ENCODE assay signal across 27 cellular contexts in genomic region chr7:77576856-77577255, GRCh38.
"Had no signal": no experiment of that assay in that cellular context is flagged by ENCODE, and none has a peak within 500 bp of the region (broad histone marks: within the 10 kb centered on the region; RNA-seq: fewer than 3 reads in every experiment).

No MANE protein-coding gene starts in this region.

- DNase-seq: activated CD4-positive, alpha-beta T cell treated with anti-CD3 and anti-CD28 coated beads for 48 hours; activated CD4-positive, alpha-beta T cell treated with anti-CD3 and anti-CD28 coated beads, Interleukin-2, amount 50 U/mL, for 4 hours; activated CD4-positive, CD25-positive, alpha-beta regulatory T cell treated with anti-CD3 and anti-CD28 coated beads, Interleukin-2, amount 50 U/mL, for 72 hours; activated CD8-positive, alpha-beta memory T cell treated with anti-CD3 and anti-CD28 coated beads, Interleukin-2, amount 50 U/mL, for 48 hours; activated CD8-positive, alpha-beta T cell treated with anti-CD3 and anti-CD28 coated beads, Interleukin-2, amount 10 ng/mL, durations not matched to agents 7 days and 5 days; activated naive CD4-positive, alpha-beta T cell treated with anti-CD3 and anti-CD28 coated beads, Interleukin-2, amount 50 U/mL, for 16 hours; activated naive CD8-positive, alpha-beta T cell treated with anti-CD3 and anti-CD28 coated beads, Interleukin-2, amount 10 ng/mL, durations not matched to agents 7 days and 5 days; activated T-cell treated with anti-CD3 and anti-CD28 coated beads, Interleukin-2, amount 50 U/mL, for 1 hour; adrenal gland; anterior cingulate cortex; caudate nucleus; KG1; MV-4-11; NCI-H1092 treated with DMSO at 0.1 percent for 48 hours; NCI-H1417 treated with DMSO at 0.1 percent for 48 hours; NCI-H1694; NCI-H2029; NCI-H2107; NCI-H2171 treated with DMSO at 0.1 percent for 48 hours; NCI-H345; NCI-H510A; NCI-H526 treated with DMSO at 0.1 percent for 48 hours; NCI-H82; RPMI8226; T-cell had no signal

- ATAC-seq: activated CD8-positive, alpha-beta T cell treated with anti-CD3 and anti-CD28 coated beads, Interleukin-2, amount 10 ng/mL, durations not matched to agents 7 days and 5 days; Right ventricle myocardium inferior; T-cell had no signal

- H3K4me3 Mint-ChIP-seq: activated CD8-positive, alpha-beta T cell treated with anti-CD3 and anti-CD28 coated beads, Interleukin-2, amount 10 ng/mL, durations not matched to agents 7 days and 5 days; activated naive CD8-positive, alpha-beta T cell treated with anti-CD3 and anti-CD28 coated beads, Interleukin-2, amount 10 ng/mL, durations not matched to agents 7 days and 5 days; T-cell had no signal

- H3K27ac ChIP-seq: adrenal gland, SK-N-MC had no signal

- H3K9me3 Mint-ChIP-seq: activated naive CD8-positive, alpha-beta T cell treated with anti-CD3 and anti-CD28 coated beads, Interleukin-2, amount 10 ng/mL, durations not matched to agents 7 days and 5 days; T-cell had no signal

- H3K27ac Mint-ChIP-seq: activated CD8-positive, alpha-beta T cell treated with anti-CD3 and anti-CD28 coated beads, Interleukin-2, amount 10 ng/mL, durations not matched to agents 7 days and 5 days; activated naive CD8-positive, alpha-beta T cell treated with anti-CD3 and anti-CD28 coated beads, Interleukin-2, amount 10 ng/mL, durations not matched to agents 7 days and 5 days; T-cell had no signal

- H3K9me3 ChIP-seq: adrenal gland had no signal

- H3K27me3 Mint-ChIP-seq: activated naive CD8-positive, alpha-beta T cell treated with anti-CD3 and anti-CD28 coated beads, Interleukin-2, amount 10 ng/mL, durations not matched to agents 7 days and 5 days; T-cell had no signal

- H3K27me3 ChIP-seq: adrenal gland had no signal

- H3K4me3 ChIP-seq: adrenal gland, SK-N-MC had no signal

- H3K4me1 Mint-ChIP-seq: activated naive CD8-positive, alpha-beta T cell treated with anti-CD3 and anti-CD28 coated beads, Interleukin-2, amount 10 ng/mL, durations not matched to agents 7 days and 5 days; T-cell had no signal
